Comparison of ENCODE assay signal across 14 cellular contexts in the genomic region with DNA sequence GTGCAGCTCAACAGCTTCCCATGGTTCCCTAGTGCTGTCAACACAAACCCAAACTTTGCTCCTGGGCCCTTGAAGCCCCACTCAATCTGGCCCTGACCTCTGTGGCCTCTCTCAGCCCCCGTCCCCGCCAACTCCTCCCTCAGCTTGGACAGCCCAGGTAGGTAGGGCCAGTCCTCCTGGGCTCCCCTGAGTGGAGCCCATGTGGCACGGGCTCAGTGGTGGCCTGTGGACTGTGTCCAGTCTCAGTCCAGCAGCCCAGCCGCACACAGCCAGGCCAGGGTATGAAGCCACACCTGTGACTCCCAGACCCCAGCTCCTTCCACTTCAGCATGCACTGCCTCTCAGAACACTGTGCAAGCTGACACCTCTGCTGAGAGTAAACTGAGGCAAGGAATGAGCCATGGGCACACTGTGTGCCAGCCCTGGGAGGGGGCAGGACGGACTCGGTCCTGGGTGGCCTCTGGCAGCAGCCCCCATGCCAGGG. TPM values are rescaled to one million over a fixed set of nuclear protein-coding genes. Genes with fewer than 3 reads are reported as not detected.
DNase-seq lines count a peak whose midpoint lies in the region; ATAC-seq and TF ChIP-seq lines count a peak whose summit lies in the region.
"Had no signal": no experiment of that assay in that cellular context is flagged by ENCODE, and none has a peak within 500 bp of the region (broad histone marks: within the 10 kb centered on the region; RNA-seq: fewer than 3 reads in every experiment).

No MANE protein-coding gene starts in this region.

- H3K4me1 ChIP-seq in ACC112 (ENCODE audit: control insufficient read depth, insufficient read depth, low read length, unreplicated experiment) (peaks cover 64% of the 10 kb centered on the region), adipocyte (ENCODE audit: control insufficient read depth, insufficient read depth, low read length) (peaks cover 90% of the 10 kb centered on the region), gastrocnemius medialis (peaks cover 79 to 84% of the 10 kb centered on the region in 2 donors)

- no peak for TF ChIP-seq POLR2A in gastrocnemius medialis (IDR thresholded peaks at IDR 0.05)

- intact Hi-C loops in gastrocnemius medialis (cut with DNase I; ENCODE audit: low total_unique reads), result loop anchor here (5.0 kb wide), 2 partner anchors 38 to 93 kb away; no protein-coding TSS in a partner anchor

- H3K36me3 ChIP-seq in ACC112 (ENCODE audit: insufficient read depth, low read length) (no peaks in the 10 kb centered on the region), adipocyte (ENCODE audit: control insufficient read depth, insufficient read depth, low read length, severe bottlenecking) (peaks cover 13% of the 10 kb centered on the region), gastrocnemius medialis (no peaks in the 10 kb centered on the region)

- in situ Hi-C loops in gastrocnemius medialis (cut with MboI; ENCODE audit: low sequenced_read_pairs in 4 of 4), result no loop called here

- H3K27ac ChIP-seq in ACC112 (ENCODE audit: low read depth, low read length) (peak overlapping the region; percentile 82; the same call in 1 of the 2 replicates), gastrocnemius medialis (peak overlapping the region; percentile 68 to 86 (median 81))

- ATAC-seq in gastrocnemius medialis, result no peak
- no peak for ATAC-seq in HG03139 (IDR thresholded peaks at IDR 0.05; ENCODE audit: unreplicated experiment)
- ATAC-seq in GM19328 (IDR thresholded peaks at IDR 0.05; ENCODE audit: unreplicated experiment), result no peak
- no peak for ATAC-seq in GM19023 (IDR thresholded peaks at IDR 0.05; ENCODE audit: unreplicated experiment)
- ATAC-seq: activated naive CD8-positive, alpha-beta T cell treated with anti-CD3 and anti-CD28 coated beads, Interleukin-2, amount 50 U/mL, for 24 hours had no signal

- H3K9ac ChIP-seq in adipocyte (ENCODE audit: low read length), result peak overlapping the region; percentile 87

- H3K79me2 ChIP-seq in ACC112 (ENCODE audit: control insufficient read depth, insufficient read depth, low read length, unreplicated experiment), result peaks cover 83% of the 10 kb centered on the region

- H2AFZ ChIP-seq in ACC112 (ENCODE audit: low read length, unreplicated experiment), result no peak overlapping the region

- no peak for TF ChIP-seq CTCF in glutamatergic neuron (IDR thresholded peaks at IDR 0.05; ENCODE audit: partially characterized antibody, unreplicated experiment)
- TF ChIP-seq CTCF in gastrocnemius medialis (IDR thresholded peaks at IDR 0.05 in 4 of 5, conservative IDR thresholded peaks at IDR 0.05 in 1 of 5), result no peak

- H3K27ac Mint-ChIP-seq in glutamatergic neuron (ENCODE audit: unreplicated experiment), result no peak overlapping the region
- H3K27ac Mint-ChIP-seq: activated B cell treated with CpG ODN at 0.5 μM for 24 hours; activated naive CD8-positive, alpha-beta T cell treated with anti-CD3 and anti-CD28 coated beads, Interleukin-2, amount 50 U/mL, for 24 hours; memory B cell had no signal

- H3K27me3 ChIP-seq in ACC112 (ENCODE audit: insufficient read depth, low read length) (no peaks in the 10 kb centered on the region), adipocyte (replicated peaks; ENCODE audit: control insufficient read depth, insufficient read depth, low read length) (no peaks in the 10 kb centered on the region), gastrocnemius medialis (no peaks in the 10 kb centered on the region)

- H3K9me3 ChIP-seq in adipocyte (ENCODE audit: control insufficient read depth, low read length) (no peaks in the 10 kb centered on the region), gastrocnemius medialis (no peaks in the 10 kb centered on the region)

- H3K4me1 Mint-ChIP-seq in glutamatergic neuron (ENCODE audit: low read depth, unreplicated experiment), result peaks cover 40% of the 10 kb centered on the region

- H3K36me3 Mint-ChIP-seq in glutamatergic neuron (ENCODE audit: unreplicated experiment), result no peaks in the 10 kb centered on the region
- H3K36me3 Mint-ChIP-seq: memory B cell had no signal

- H3K4me3 ChIP-seq in ACC112 (ENCODE audit: low read depth, low read length) (no peak overlapping the region), adipocyte (ENCODE audit: low read length) (peak overlapping the region; percentile 66), gastrocnemius medialis (no peak overlapping the region)

- DNase-seq in adipocyte (ENCODE audit: low read depth) (no peak), glutamatergic neuron (no peak), gastrocnemius medialis (no peak), NAMALWA (ENCODE audit: low spot score) (no peak)
- DNase-seq: activated B cell treated with CpG ODN at 0.5 μM for 24 hours; activated naive CD8-positive, alpha-beta T cell treated with anti-CD3 and anti-CD28 coated beads, Interleukin-2, amount 50 U/mL, for 24 hours; effector memory CD4-positive, alpha-beta T cell; NCI-H2107 had no signal

- H3K27me3 Mint-ChIP-seq in glutamatergic neuron (ENCODE audit: unreplicated experiment), result peaks cover 4% of the 10 kb centered on the region

- peaks cover 1% of the 10 kb centered on the region for H3K9me3 Mint-ChIP-seq in glutamatergic neuron (ENCODE audit: unreplicated experiment)
- H3K9me3 Mint-ChIP-seq: activated B cell treated with CpG ODN at 0.5 μM for 24 hours; activated naive CD8-positive, alpha-beta T cell treated with anti-CD3 and anti-CD28 coated beads, Interleukin-2, amount 50 U/mL, for 24 hours; memory B cell had no signal

- H3K4me3 Mint-ChIP-seq in glutamatergic neuron (ENCODE audit: unreplicated experiment), result peak overlapping the region; percentile 49
- H3K4me3 Mint-ChIP-seq: activated B cell treated with CpG ODN at 0.5 μM for 24 hours; activated naive CD8-positive, alpha-beta T cell treated with anti-CD3 and anti-CD28 coated beads, Interleukin-2, amount 50 U/mL, for 24 hours; memory B cell had no signal

RNA-seq across cellular contexts. Expression of a gene that starts 11.5 kb away (rescaled TPM):
- 72.2 TPM for total RNA-seq in glutamatergic neuron (ENCODE audit: unreplicated experiment)
- total RNA-seq in gastrocnemius medialis, result 10 to 100 TPM; 15.7 to 70.9 (median 19.9) TPM

RNA-seq across cellular contexts. Expression of a gene that starts 52.0 kb away (rescaled TPM):
- total RNA-seq in glutamatergic neuron (ENCODE audit: unreplicated experiment) (not detected), gastrocnemius medialis (not detected)
- total RNA-seq: activated B cell treated with CpG ODN at 0.5 μM for 24 hours, M059J had no signal
